15 cellular contexts compared by ENCODE assay signal in the genomic region with DNA sequence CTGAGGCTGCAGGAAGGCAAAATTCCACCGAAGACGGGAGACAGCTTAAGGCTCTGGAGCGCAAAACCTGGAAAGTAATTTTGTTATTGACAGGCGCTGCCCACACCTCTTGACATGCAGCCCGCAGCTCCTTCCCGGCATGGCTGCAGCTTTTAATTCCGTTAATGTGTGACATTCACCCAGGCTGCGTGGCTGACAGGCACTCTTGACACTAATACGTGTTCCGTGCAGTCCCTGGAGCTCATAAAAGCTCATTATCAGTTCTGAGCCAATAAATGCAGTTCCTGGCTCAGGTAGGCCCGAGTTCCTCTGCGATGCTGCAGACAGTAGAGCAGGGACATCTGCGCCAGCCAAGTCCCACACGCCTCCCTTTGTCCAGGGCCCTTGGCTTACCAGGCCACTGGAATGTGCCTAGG. TPM values are rescaled to one million over a fixed set of nuclear protein-coding genes. Genes with fewer than 3 reads are reported as not detected.
DNase-seq lines count a peak whose midpoint lies in the region; ATAC-seq and TF ChIP-seq lines count a peak whose summit lies in the region.
"Had no signal": no experiment of that assay in that cellular context is flagged by ENCODE, and none has a peak within 500 bp of the region (broad histone marks: within the 10 kb centered on the region; RNA-seq: fewer than 3 reads in every experiment).

No MANE protein-coding gene starts in this region.

- H2AFZ ChIP-seq in neural progenitor cell (replicated peaks) = no peak overlapping the region
- no peak overlapping the region for H2AFZ ChIP-seq in PC-9

- no peaks in the 10 kb centered on the region for H3K36me3 ChIP-seq in adrenal gland (replicated peaks in 1 of 2)
- peaks cover 0 to 15% (median 0%) of the 10 kb centered on the region in 9 donors for H3K36me3 ChIP-seq in heart right ventricle
- H3K36me3 ChIP-seq in neural progenitor cell = peaks cover 4% of the 10 kb centered on the region
- no peaks in the 10 kb centered on the region for H3K36me3 ChIP-seq in PC-9 (ENCODE audit: low read depth)
- H3K36me3 ChIP-seq: gastrocnemius medialis had no signal

- H3K4me3 ChIP-seq in adrenal gland (no peak overlapping the region), heart right ventricle (no peak overlapping the region), neural progenitor cell (peak overlapping the region; percentile 36), PC-9 (no peak overlapping the region)
- H3K4me3 ChIP-seq: gastrocnemius medialis had no signal

- peak overlapping the region; percentile 38 for H3K27ac Mint-ChIP-seq in neural progenitor cell
- H3K27ac Mint-ChIP-seq in T-helper 17 cell = no peak overlapping the region
- H3K27ac Mint-ChIP-seq in endothelial cell (ENCODE audit: unreplicated experiment) = no peak overlapping the region
- H3K27ac Mint-ChIP-seq: effector memory CD8-positive, alpha-beta T cell had no signal

- H3K9me3 ChIP-seq in adrenal gland (replicated peaks in 1 of 3) = no peaks in the 10 kb centered on the region
- peaks cover 0 to 11% (median 0%) of the 10 kb centered on the region in 11 donors for H3K9me3 ChIP-seq in heart right ventricle
- peaks cover 3% of the 10 kb centered on the region for H3K9me3 ChIP-seq in neural progenitor cell (ENCODE audit: low read depth)
- H3K9me3 ChIP-seq in PC-9 (ENCODE audit: insufficient read depth, low read depth) = no peaks in the 10 kb centered on the region
- no peaks in the 10 kb centered on the region for H3K9me3 ChIP-seq in T-helper 17 cell (ENCODE audit: control insufficient read depth, low read length, poor library complexity, severe bottlenecking)
- H3K9me3 ChIP-seq: gastrocnemius medialis had no signal

- DNase-seq in ELF-1 (ENCODE audit: low read depth, low spot score) (peak; percentile 37), adrenal gland (peak in 3 of 7 donors; percentile 6 to 60 (median 15)), heart right ventricle (peak in 1 of 2 donors; percentile 29), neural progenitor cell (ENCODE audit: low spot score) (no peak), PC-9 (no peak), T-helper 17 cell (no peak), endothelial cell (ENCODE audit: low spot score) (no peak)
- DNase-seq: activated gamma-delta T cell; effector memory CD8-positive, alpha-beta T cell; NCI-H2081; NK-92 treated with Interleukin-12 subunit alpha and Interleukin-12 subunit beta, amount 100 ng/mL, for 24 hours; stimulated activated naive CD4-positive, alpha-beta T cell had no signal

- H3K9me2 ChIP-seq in PC-9 (ENCODE audit: insufficient read depth) = no peaks in the 10 kb centered on the region

- peak overlapping the region; percentile 77 for H3K4me2 ChIP-seq in neural progenitor cell
- H3K4me2 ChIP-seq in PC-9 = no peak overlapping the region

- H3K4me1 ChIP-seq in adrenal gland (replicated peaks in 1 of 2) (peaks cover 21 to 56% of the 10 kb centered on the region in 2 donors), heart right ventricle (peaks cover 22 to 84% (median 70%) of the 10 kb centered on the region in 9 donors), neural progenitor cell (peaks cover 52% of the 10 kb centered on the region), PC-9 (replicated peaks; ENCODE audit: insufficient read depth) (no peaks in the 10 kb centered on the region)

- TF ChIP-seq CTCF in adrenal gland (IDR thresholded peaks at IDR 0.05) (no peak), heart right ventricle (IDR thresholded peaks at IDR 0.05) (no peak), neural progenitor cell (IDR thresholded peaks at IDR 0.05) (no peak), PC-9 (conservative IDR thresholded peaks at IDR 0.05) (no peak), endothelial cell (IDR thresholded peaks at IDR 0.05; ENCODE audit: unreplicated experiment) (no peak)

- TF ChIP-seq POLR2A in adrenal gland (IDR thresholded peaks at IDR 0.05) = no peak

- H3K27me3 ChIP-seq in adrenal gland = no peaks in the 10 kb centered on the region
- no peaks in the 10 kb centered on the region for H3K27me3 ChIP-seq in heart right ventricle
- H3K27me3 ChIP-seq in neural progenitor cell = no peaks in the 10 kb centered on the region
- H3K27me3 ChIP-seq in PC-9 (ENCODE audit: insufficient read depth, low read depth) = peaks cover 17% of the 10 kb centered on the region
- H3K27me3 ChIP-seq: gastrocnemius medialis had no signal

- H3K9me3 Mint-ChIP-seq in neural progenitor cell (peaks cover 14% of the 10 kb centered on the region), endothelial cell (ENCODE audit: unreplicated experiment) (no peaks in the 10 kb centered on the region)
- H3K9me3 Mint-ChIP-seq: effector memory CD8-positive, alpha-beta T cell had no signal

- no peak overlapping the region for H3K9ac ChIP-seq in neural progenitor cell

- BruUV-seq in PC-9 (replicated peaks; lab: Mats Ljungman, UMichigan) = no TSS peak

- CTCF ChIA-PET in PC-9 (lab: Charles Lee) = no interaction called here

- H3K79me2 ChIP-seq in neural progenitor cell (ENCODE audit: low read depth) (peaks cover 23% of the 10 kb centered on the region), PC-9 (ENCODE audit: low read depth) (no peaks in the 10 kb centered on the region)

- H3K4me1 Mint-ChIP-seq in neural progenitor cell (peaks cover 60% of the 10 kb centered on the region), T-helper 17 cell (peaks cover 23% of the 10 kb centered on the region), endothelial cell (ENCODE audit: unreplicated experiment) (peaks cover 60% of the 10 kb centered on the region)

- H4K20me1 ChIP-seq in neural progenitor cell (ENCODE audit: low read depth) = peaks cover 38% of the 10 kb centered on the region
- H4K20me1 ChIP-seq in PC-9 (ENCODE audit: insufficient read depth) = no peaks in the 10 kb centered on the region; the same call in 1 of the 2 replicates

- H3K36me3 Mint-ChIP-seq in neural progenitor cell (peaks cover 27% of the 10 kb centered on the region), T-helper 17 cell (ENCODE audit: low read depth) (peaks cover 4% of the 10 kb centered on the region), endothelial cell (ENCODE audit: low read depth, unreplicated experiment) (peaks cover 43% of the 10 kb centered on the region)

- ATAC-seq in heart right ventricle (peak in 6 of 8 donors; percentile 7 to 58 (median 20)), T-helper 17 cell (no peak)
- no peak for ATAC-seq in activated CD4-positive, CD25-positive, alpha-beta regulatory T cell treated with anti-CD3 and anti-CD28 coated beads, Interleukin-2, amount 50 U/mL, for 24 hours
- ATAC-seq: effector memory CD8-positive, alpha-beta T cell had no signal

- H3K4me3 Mint-ChIP-seq in neural progenitor cell (peak overlapping the region; percentile 42), T-helper 17 cell (no peak overlapping the region), endothelial cell (ENCODE audit: unreplicated experiment) (no peak overlapping the region)
- H3K4me3 Mint-ChIP-seq: effector memory CD8-positive, alpha-beta T cell had no signal

- peaks cover 2% of the 10 kb centered on the region for H3K27me3 Mint-ChIP-seq in neural progenitor cell (ENCODE audit: insufficient read depth, low read depth)
- H3K27me3 Mint-ChIP-seq in T-helper 17 cell = no peaks in the 10 kb centered on the region
- peaks cover 3% of the 10 kb centered on the region for H3K27me3 Mint-ChIP-seq in endothelial cell (ENCODE audit: unreplicated experiment)

- POLR2A ChIA-PET in PC-9 (lab: Charles Lee; ENCODE audit: unreplicated experiment) = no interaction called here

- WGBS in adrenal gland, 4 donors = 80 to 86% (median 82%) methylated on average over 10 to 14 of the region's 14 CpGs
- WGBS in heart right ventricle, 2 donors = 26 to 30% methylated on average over 14 of the region's 14 CpGs

- H3K27ac ChIP-seq in adrenal gland (peak overlapping the region in 3 of 5 donors; percentile 54 to 86 (median 73)), heart right ventricle (peak overlapping the region; percentile 59 to 92 (median 89)), neural progenitor cell (peak overlapping the region; percentile 85), PC-9 (no peak overlapping the region)

- H3F3A ChIP-seq in neural progenitor cell (ENCODE audit: low read depth) (peaks cover 32% of the 10 kb centered on the region), PC-9 (ENCODE audit: insufficient read depth, low read depth) (no peaks in the 10 kb centered on the region)

- intact Hi-C loops in adrenal gland (cut with DNase I) (no loop called here), heart right ventricle (cut with DNase I) (loop anchor here in 1 of 10 donors (5.0 kb wide), 1 partner anchor 34 kb away; a partner anchor contains a TSS), PC-9 (cut with micrococcal nuclease; ENCODE audit: unreplicated experiment) (no loop called here)

RNA-seq across cellular contexts. Expression of a gene that starts 34.8 kb away (rescaled TPM):
- total RNA-seq in adrenal gland (100 to 1,000 TPM in 4 of 8 donors, 10 to 100 TPM in 4; 37.4 to 168 (median 78.8) TPM), heart right ventricle (100 to 1,000 TPM in 4 of 10 donors, 10 to 100 TPM in 6; 74.2 to 140 (median 95.2) TPM), neural progenitor cell (ENCODE audit: low replicate concordance) (16.5 and 33.0 TPM in 2 replicates), PC-9 (2021) (not detected in 2 replicates), T-helper 17 cell (10 to 100 TPM; 79.8 to 93.2 TPM), endothelial cell (ENCODE audit: unreplicated experiment) (717 TPM)
- polyA plus RNA-seq in adrenal gland (100 to 1,000 TPM in 1 of 3 donors, 10 to 100 TPM in 2; 24.5 to 130 (median 33.3) TPM), heart right ventricle (10 to 100 TPM; 37.7 to 42.6 TPM)
- polyA plus RNA-seq: keratinocyte had no signal

Comparison
In these comparisons a context has a peak if more than half of its experiments do, and no peak if none do; other contexts are left out.
1. ATAC-seq: peak in heart right ventricle (6 of 8); none in T-helper 17 cell (single experiment) and activated CD4-positive, CD25-positive, alpha-beta regulatory T cell treated with anti-CD3 and anti-CD28 coated beads, Interleukin-2, amount 50 U/mL, for 24 hours (0 of 2).
2. RNA of a gene that starts 34.8 kb away (total RNA-seq): 717 TPM in endothelial cell (single experiment), 37.4 to 168 TPM in adrenal gland, 74.2 to 140 TPM in heart right ventricle, 79.8 to 93.2 TPM in T-helper 17 cell and 16.5 to 33.0 TPM in neural progenitor cell; not detected in PC-9; every median in the first group is over 10 times any median in the second.